In genomic region chr5:157121709-157122108, GRCh38 we compare ENCODE assay signal across 28 cellular contexts. TPM values are rescaled to one million over a fixed set of nuclear protein-coding genes. Genes with fewer than 3 reads are reported as not detected.
DNase-seq lines count a peak whose midpoint lies in the region; ATAC-seq, FAIRE-seq and TF ChIP-seq lines count a peak whose summit lies in the region.
"Had no signal": no experiment of that assay in that cellular context is flagged by ENCODE, and none has a peak within 500 bp of the region (broad histone marks: within the 10 kb centered on the region; RNA-seq: fewer than 3 reads in every experiment).

No MANE protein-coding gene starts in this region.

- intact Hi-C loops in GM12878 (cut with micrococcal nuclease; ENCODE audit: unreplicated experiment) = no loop called here
- intact Hi-C loops in kidney (cut with DNase I) = no loop called here
- intact Hi-C loops in psoas muscle (cut with DNase I) = no loop called here

- TF ChIP-seq POLR2A in GM12878 (IDR thresholded peaks at IDR 0.05; ENCODE audit: low read depth, low read length) = no peak

- no peaks in the 10 kb centered on the region for H3K79me2 ChIP-seq in GM12878 (ENCODE audit: control insufficient read depth, insufficient read depth, low read length)

- POLR2A ChIA-PET in GM12878 (lab: Charles Lee) = no interaction called here

- TF ChIP-seq CTCF in GM12878 (IDR thresholded peaks at IDR 0.05 in 2 of 3, conservative IDR thresholded peaks at IDR 0.05 in 1 of 3; ENCODE audit: control insufficient read depth in 2 of 3, extremely low read depth in 1 of 3, insufficient read depth in 1 of 3, low read depth in 3 of 3, low read length in 3 of 3) (no peak), kidney (IDR thresholded peaks at IDR 0.05; ENCODE audit: borderline replicate concordance, extremely low read depth, insufficient read depth) (no peak), psoas muscle (IDR thresholded peaks at IDR 0.05) (no peak)

- CTCF ChIA-PET in GM12878 (lab: Yijun Ruan, JAX) = interaction anchor here (0.7 to 2.7 kb wide), 2 partner anchors 10 to 1174 kb away, joined by 3 to 16 read pairs; no protein-coding TSS in a partner anchor

- no TSS peak for BruUV-seq in GM12878 (replicated peaks; lab: Mats Ljungman, UMichigan)

- FAIRE-seq in GM12878 (lab: Jason Lieb, UNC) (no peak), kidney (lab: Jason Lieb, UNC) (peak; percentile 17)
- FAIRE-seq: A204.1, GM12891, GM19239 had no signal

- DNase-seq in GM12878 (ENCODE audit: low read depth, low spot score) (no peak), kidney (no peak), psoas muscle (no peak)
- DNase-seq: 8988T; ACHN; BE2C; C1 segment of cervical spinal cord; CD4-positive, alpha-beta memory T cell; CD4-positive, CD25-positive, alpha-beta regulatory T cell; CD8-positive, alpha-beta memory T cell; COR-L47; DMS 273 treated with DMSO at 0.1 percent for 48 hours; DMS153; DMS53; DMS79; DND-41; EL; GDM1 had no signal

- in situ Hi-C loops in GM12878 (cut with MboI) = loop anchor here (10.0 kb wide), 3 partner anchors 457 to 1507 kb away; no protein-coding TSS in a partner anchor

- no peak for TF ChIP-seq RAD21 in GM12878 (IDR thresholded peaks at IDR 0.05; ENCODE audit: insufficient read depth, low read depth, low read length)

- H3K27me3 ChIP-seq in GM12878 (replicated peaks in 1 of 2; ENCODE audit: control insufficient read depth in 2 of 2, insufficient read depth in 2 of 2, low read length in 1 of 2) (no peaks in the 10 kb centered on the region), psoas muscle (ENCODE audit: insufficient read depth in 3 of 3, low read length in 2 of 3) (no peaks in the 10 kb centered on the region)
- H3K27me3 ChIP-seq: BE2C, BLaER1 had no signal

- SMC1A ChIA-PET in GM12878 (lab: Charles Lee; ENCODE audit: uncharacterized antibody, unreplicated experiment) = interaction anchor here (1.0 kb wide), 1 partner anchor 10 kb away, joined by 3 read pairs; no protein-coding TSS in a partner anchor

- H4K20me1 ChIP-seq in GM12878 (ENCODE audit: control insufficient read depth, insufficient read depth) = no peaks in the 10 kb centered on the region
- H4K20me1 ChIP-seq: BLaER1 had no signal

- H2AFZ ChIP-seq in GM12878 (ENCODE audit: control insufficient read depth, low read depth, low read length) = no peak overlapping the region

- H3K9me3 ChIP-seq in GM12878 (replicated peaks; ENCODE audit: control insufficient read depth, insufficient read depth, low read length) = peaks cover 7% of the 10 kb centered on the region; the same call in 1 of the 3 replicates
- H3K9me3 ChIP-seq in kidney (ENCODE audit: control insufficient read depth in 1 of 2, low read length in 2 of 2) = peaks cover 0 to 3% of the 10 kb centered on the region in 2 donors
- H3K9me3 ChIP-seq in psoas muscle = peaks cover 13% of the 10 kb centered on the region

- no peak overlapping the region for H3K27ac ChIP-seq in GM12878 (ENCODE audit: control insufficient read depth, insufficient read depth)
- no peak overlapping the region for H3K27ac ChIP-seq in kidney (ENCODE audit: low read depth in 2 of 2, low read length in 2 of 2)
- H3K27ac ChIP-seq in psoas muscle = no peak overlapping the region
- H3K27ac ChIP-seq: BLaER1 had no signal

- H3K4me1 ChIP-seq in GM12878 (ENCODE audit: control insufficient read depth, insufficient read depth, low read length) (peaks cover 5% of the 10 kb centered on the region; the same call in 1 of the 2 replicates), kidney (ENCODE audit: control insufficient read depth in 1 of 2, insufficient read depth in 1 of 2, low read depth in 1 of 2, low read length in 2 of 2) (no peaks in the 10 kb centered on the region), psoas muscle (no peaks in the 10 kb centered on the region)
- H3K4me1 ChIP-seq: BE2C, BLaER1 had no signal

- H3K4me3 ChIP-seq in GM12878 (no peak overlapping the region), kidney (ENCODE audit: low read length in 2 of 2) (no peak overlapping the region), psoas muscle (no peak overlapping the region)
- H3K4me3 ChIP-seq: BLaER1 had no signal

- no peak for TF ChIP-seq EP300 in GM12878 (IDR thresholded peaks at IDR 0.05; ENCODE audit: borderline replicate concordance in 1 of 2, control insufficient read depth in 1 of 2, low read depth in 2 of 2, low read length in 2 of 2)

- RAD21 ChIA-PET in GM12878 (lab: Charles Lee; ENCODE audit: unreplicated experiment) = interaction anchor here (0.7 to 1.7 kb wide), 2 partner anchors 10 to 766 kb away, joined by 3 to 5 read pairs; no protein-coding TSS in a partner anchor

- no peak overlapping the region for H3K4me2 ChIP-seq in GM12878 (ENCODE audit: control insufficient read depth, insufficient read depth)
- H3K4me2 ChIP-seq: BLaER1 had no signal

- H3K36me3 ChIP-seq in GM12878 (ENCODE audit: control insufficient read depth in 2 of 2, insufficient read depth in 2 of 2, low read length in 1 of 2) (no peaks in the 10 kb centered on the region), kidney (ENCODE audit: control insufficient read depth in 1 of 2, insufficient read depth in 2 of 2, low read length in 2 of 2) (no peaks in the 10 kb centered on the region), psoas muscle (ENCODE audit: insufficient read depth in 1 of 2, low read depth in 1 of 2) (no peaks in the 10 kb centered on the region)
- H3K36me3 ChIP-seq: BE2C had no signal

- H3K9ac ChIP-seq in GM12878 (ENCODE audit: control insufficient read depth, insufficient read depth, low read length) (no peak overlapping the region), kidney (ENCODE audit: low read length in 2 of 2) (no peak overlapping the region)
- H3K9ac ChIP-seq: BLaER1 had no signal

- ATAC-seq in GM12878 (no peak), psoas muscle (no peak), GM21390 (IDR thresholded peaks at IDR 0.05; ENCODE audit: unreplicated experiment) (no peak)

RNA-seq across cellular contexts. Expression of gene HAVCR2, which starts 12.9 kb away (rescaled TPM):
- 50.4 and 51.9 TPM in 2 replicates for total RNA-seq in GM12878 (2013; cell fraction: nucleolus; rRNA removed)
- total RNA-seq in GM12878 (2014; rRNA removed) = 6.6 and 9.0 TPM in 2 replicates
- 7.2 and 7.6 TPM in 2 replicates for total RNA-seq in GM12878 (2014; rRNA removed; fragmentation: Illumina TruSeq; extraction: Trizol)
- 5.2 and 6.5 TPM in 2 replicates for total RNA-seq in GM12878 (2021)
- polyA plus RNA-seq in GM12878 (2011; ENCODE audit: low read depth) = 3.8 TPM
- polyA plus RNA-seq in GM12878 (2011; rRNA removed) = 5.2 and 5.4 TPM in 2 replicates
- polyA plus RNA-seq in GM12878 (2011; cell fraction: cytosol; rRNA removed) = 3.4 and 4.6 TPM in 2 replicates
- 2.4 and 2.5 TPM in 2 replicates for polyA plus RNA-seq in GM12878 (2011; cell fraction: nucleus; rRNA removed)
- polyA plus RNA-seq in GM12878 (2012) = 3.9 and 8.2 TPM in 2 replicates
- 7.3 and 7.6 TPM in 2 replicates for polyA plus RNA-seq in GM12878 (2014; fragmentation: Illumina TruSeq; extraction: Trizol)
- 1 to 10 TPM; 7.2 to 7.5 TPM for polyA plus RNA-seq in GM12878 (2014; fragmentation: Nextera tagmentation; extraction: Ambion mirVana)
- 6.0 and 7.4 TPM in 2 replicates for polyA plus RNA-seq in GM12878 (2014; rRNA removed)
- 1 to 10 TPM; 5.5 to 6.0 TPM for polyA plus RNA-seq in GM12878 (2016; fragmentation: Nextera tagmentation; extraction: Ambion mirVana)
- 7.3 and 8.2 TPM in 2 replicates for polyA minus RNA-seq in GM12878 (2011; rRNA and poly(A)+ RNA removed)
- 1.5 and 4.5 TPM in 2 replicates for polyA minus RNA-seq in GM12878 (2011; cell fraction: cytosol; rRNA and poly(A)+ RNA removed)
- polyA minus RNA-seq in GM12878 (2011; cell fraction: nucleus; rRNA and poly(A)+ RNA removed) = 4.8 and 6.6 TPM in 2 replicates
- total RNA-seq in kidney = 14.6 TPM
- polyA plus RNA-seq in kidney (ENCODE audit: insufficient read depth, low read depth, low replicate concordance) = 17.5 TPM
- total RNA-seq in psoas muscle = 1 to 10 TPM; 1.3 to 3.5 (median 1.5) TPM
- 1 to 10 TPM in 1 of 3 donors, under 1 TPM in 2; 0.48 to 1.4 (median 0.90) TPM for polyA plus RNA-seq in psoas muscle
- total RNA-seq: G401 had no signal
- polyA plus RNA-seq: AG04450 had no signal

RNA-seq across cellular contexts. Expression of gene MED7, which starts 21.0 kb away (rescaled TPM):
- 20.0 and 22.5 TPM in 2 replicates for total RNA-seq in GM12878 (2013; cell fraction: nucleolus; rRNA removed)
- total RNA-seq in GM12878 (2014; rRNA removed) = 9.3 and 11.7 TPM in 2 replicates
- total RNA-seq in GM12878 (2014; rRNA removed; fragmentation: Illumina TruSeq; extraction: Trizol) = 15.8 and 20.7 TPM in 2 replicates
- 11.0 and 12.3 TPM in 2 replicates for total RNA-seq in GM12878 (2021)
- polyA plus RNA-seq in GM12878 (2011; ENCODE audit: low read depth) = 7.3 TPM
- polyA plus RNA-seq in GM12878 (2011; rRNA removed) = 22.6 and 36.0 TPM in 2 replicates
- 6.9 and 9.2 TPM in 2 replicates for polyA plus RNA-seq in GM12878 (2011; cell fraction: cytosol; rRNA removed)
- 8.2 and 9.0 TPM in 2 replicates for polyA plus RNA-seq in GM12878 (2011; cell fraction: nucleus; rRNA removed)
- 13.4 and 15.7 TPM in 2 replicates for polyA plus RNA-seq in GM12878 (2012)
- polyA plus RNA-seq in GM12878 (2014; fragmentation: Illumina TruSeq; extraction: Trizol) = 22.7 and 28.8 TPM in 2 replicates
- 10 to 100 TPM; 42.6 to 47.7 TPM for polyA plus RNA-seq in GM12878 (2014; fragmentation: Nextera tagmentation; extraction: Ambion mirVana)
- 11.3 and 18.1 TPM in 2 replicates for polyA plus RNA-seq in GM12878 (2014; rRNA removed)
- 10 to 100 TPM; 30.2 to 35.1 TPM for polyA plus RNA-seq in GM12878 (2016; fragmentation: Nextera tagmentation; extraction: Ambion mirVana)
- 7.9 and 11.0 TPM in 2 replicates for polyA minus RNA-seq in GM12878 (2011; rRNA and poly(A)+ RNA removed)
- polyA minus RNA-seq in GM12878 (2011; cell fraction: cytosol; rRNA and poly(A)+ RNA removed) = 4.1 and 4.7 TPM in 2 replicates
- polyA minus RNA-seq in GM12878 (2011; cell fraction: nucleus; rRNA and poly(A)+ RNA removed) = 5.6 and 6.8 TPM in 2 replicates
- total RNA-seq in kidney = 18.2 TPM
- 28.6 TPM for polyA plus RNA-seq in kidney (ENCODE audit: insufficient read depth, low read depth, low replicate concordance)
- 10 to 100 TPM; 10.6 to 11.8 (median 11.3) TPM for total RNA-seq in psoas muscle
- polyA plus RNA-seq in psoas muscle = 10 to 100 TPM; 12.9 to 17.5 (median 16.5) TPM

RNA-seq across cellular contexts. Expression of gene GARIN3, which starts 44.4 kb away (rescaled TPM):
- not detected in 2 replicates for total RNA-seq in GM12878 (2013; cell fraction: nucleolus; rRNA removed)
- not detected in 2 replicates for total RNA-seq in GM12878 (2014; rRNA removed)
- not detected in 2 replicates for total RNA-seq in GM12878 (2014; rRNA removed; fragmentation: Illumina TruSeq; extraction: Trizol)
- total RNA-seq in GM12878 (2021) = not detected in 2 replicates
- polyA plus RNA-seq in GM12878 (2011; ENCODE audit: low read depth) = not detected
- not detected in 2 replicates for polyA plus RNA-seq in GM12878 (2011; rRNA removed)
- not detected in 2 replicates for polyA plus RNA-seq in GM12878 (2011; cell fraction: cytosol; rRNA removed)
- not detected in 2 replicates for polyA plus RNA-seq in GM12878 (2011; cell fraction: nucleus; rRNA removed)
- not detected in 2 replicates for polyA plus RNA-seq in GM12878 (2012)
- polyA plus RNA-seq in GM12878 (2014; fragmentation: Illumina TruSeq; extraction: Trizol) = not detected in 2 replicates
- not detected for polyA plus RNA-seq in GM12878 (2014; fragmentation: Nextera tagmentation; extraction: Ambion mirVana)
- polyA plus RNA-seq in GM12878 (2014; rRNA removed) = not detected in 2 replicates
- polyA plus RNA-seq in GM12878 (2016; fragmentation: Nextera tagmentation; extraction: Ambion mirVana) = under 1 TPM in 1 of 2 experiments, not detected in 1; 0.15 TPM
- polyA minus RNA-seq in GM12878 (2011; rRNA and poly(A)+ RNA removed) = not detected in 2 replicates
- polyA minus RNA-seq in GM12878 (2011; cell fraction: cytosol; rRNA and poly(A)+ RNA removed) = not detected in 2 replicates
- not detected in 2 replicates for polyA minus RNA-seq in GM12878 (2011; cell fraction: nucleus; rRNA and poly(A)+ RNA removed)
- total RNA-seq in kidney = not detected
- not detected for polyA plus RNA-seq in kidney (ENCODE audit: insufficient read depth, low read depth, low replicate concordance)
- not detected for total RNA-seq in psoas muscle
- polyA plus RNA-seq in psoas muscle = not detected
- total RNA-seq: A673; CD4-positive, alpha-beta memory T cell; CD4-positive, CD25-positive, alpha-beta regulatory T cell; Daoy; G401 had no signal
- polyA plus RNA-seq: AG04450; CD14-positive monocyte; CD4-positive, alpha-beta memory T cell; CD4-positive, CD25-positive, alpha-beta regulatory T cell; CD8-positive, alpha-beta memory T cell had no signal

RNA-seq across cellular contexts. Expression of gene ITK, which starts 58.9 kb away (rescaled TPM):
- total RNA-seq in GM12878 (2013; cell fraction: nucleolus; rRNA removed) = 0.73 and 0.78 TPM in 2 replicates
- total RNA-seq in GM12878 (2014; rRNA removed) = 1.1 and 2.4 TPM in 2 replicates
- 1.7 and 2.3 TPM in 2 replicates for total RNA-seq in GM12878 (2014; rRNA removed; fragmentation: Illumina TruSeq; extraction: Trizol)
- 0.80 and 1.4 TPM in 2 replicates for total RNA-seq in GM12878 (2021)
- 0.08 TPM for polyA plus RNA-seq in GM12878 (2011; ENCODE audit: low read depth)
- polyA plus RNA-seq in GM12878 (2011; rRNA removed) = 0.05 and 0.17 TPM in 2 replicates
- 0.07 TPM in 2 replicates for polyA plus RNA-seq in GM12878 (2011; cell fraction: cytosol; rRNA removed)
- polyA plus RNA-seq in GM12878 (2011; cell fraction: nucleus; rRNA removed) = 0.12 and 0.13 TPM in 2 replicates
- polyA plus RNA-seq in GM12878 (2012) = 0.19 and 0.52 TPM in 2 replicates
- polyA plus RNA-seq in GM12878 (2014; fragmentation: Illumina TruSeq; extraction: Trizol) = 1.4 and 1.5 TPM in 2 replicates
- under 1 TPM; 0.60 to 0.66 TPM for polyA plus RNA-seq in GM12878 (2014; fragmentation: Nextera tagmentation; extraction: Ambion mirVana)
- 0.57 and 0.91 TPM in 2 replicates for polyA plus RNA-seq in GM12878 (2014; rRNA removed)
- polyA plus RNA-seq in GM12878 (2016; fragmentation: Nextera tagmentation; extraction: Ambion mirVana) = under 1 TPM; 0.17 to 0.73 TPM
- 0.22 and 0.31 TPM in 2 replicates for polyA minus RNA-seq in GM12878 (2011; rRNA and poly(A)+ RNA removed)
- not detected in 2 replicates for polyA minus RNA-seq in GM12878 (2011; cell fraction: cytosol; rRNA and poly(A)+ RNA removed)
- 0.12 and 0.48 TPM in 2 replicates for polyA minus RNA-seq in GM12878 (2011; cell fraction: nucleus; rRNA and poly(A)+ RNA removed)
- 14.0 TPM for total RNA-seq in kidney
- 0.11 TPM for polyA plus RNA-seq in kidney (ENCODE audit: insufficient read depth, low read depth, low replicate concordance)
- total RNA-seq in psoas muscle = 1 to 10 TPM in 1 of 4 donors, under 1 TPM in 3; 0.28 to 1.0 (median 0.33) TPM
- polyA plus RNA-seq in psoas muscle = under 1 TPM; 0.04 to 0.18 (median 0.05) TPM
- total RNA-seq: A673, Daoy, G401 had no signal
- polyA plus RNA-seq: AG04450 had no signal
